Comparison of ENCODE assay signal across 1 cellular context in the genomic region with DNA sequence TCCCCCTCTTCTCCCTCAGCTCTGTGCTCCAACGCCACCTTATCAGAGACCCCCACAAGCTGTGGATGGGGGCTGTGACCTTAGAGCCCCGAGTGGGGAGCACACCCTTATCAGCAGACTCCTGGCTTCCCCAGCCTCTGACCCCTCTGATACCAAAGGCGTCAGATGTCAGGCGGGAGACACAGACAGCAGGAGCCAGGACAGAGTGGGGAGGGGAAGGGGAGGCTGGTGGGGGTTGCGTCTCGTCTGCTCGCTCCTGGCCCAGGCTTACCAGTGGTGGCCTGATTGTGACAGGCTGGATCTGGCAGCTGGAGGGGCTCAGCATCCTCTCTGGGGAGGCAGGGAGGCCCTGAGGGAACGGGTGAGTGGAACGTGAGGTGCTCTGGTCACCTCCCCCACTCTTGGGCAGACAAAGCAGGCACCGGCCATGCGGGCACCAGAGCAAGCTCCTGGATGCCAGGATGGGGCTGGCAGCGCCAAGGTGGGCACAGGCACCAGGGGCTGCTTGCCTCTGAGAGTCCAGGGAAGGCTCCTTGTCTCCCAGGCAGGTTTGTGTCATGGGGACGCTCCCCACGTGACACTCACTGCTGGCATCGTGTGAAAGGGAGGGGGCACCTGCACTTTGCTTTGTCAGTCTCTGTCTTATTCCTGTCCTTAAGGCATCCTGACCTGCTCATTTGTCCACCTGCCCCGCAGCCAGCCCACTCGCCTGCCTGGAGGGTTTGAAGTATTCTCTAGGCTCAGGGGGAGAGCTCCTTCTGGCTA.
TF ChIP-seq lines count a peak whose summit lies in the region.

No MANE protein-coding gene starts in this region.

TF ChIP-seq in HEK293, 187 proteins besides CTCF, POLR2A, EP300 and RAD21 (continued from another document):
- TF ChIP-seq, protein P1, sequence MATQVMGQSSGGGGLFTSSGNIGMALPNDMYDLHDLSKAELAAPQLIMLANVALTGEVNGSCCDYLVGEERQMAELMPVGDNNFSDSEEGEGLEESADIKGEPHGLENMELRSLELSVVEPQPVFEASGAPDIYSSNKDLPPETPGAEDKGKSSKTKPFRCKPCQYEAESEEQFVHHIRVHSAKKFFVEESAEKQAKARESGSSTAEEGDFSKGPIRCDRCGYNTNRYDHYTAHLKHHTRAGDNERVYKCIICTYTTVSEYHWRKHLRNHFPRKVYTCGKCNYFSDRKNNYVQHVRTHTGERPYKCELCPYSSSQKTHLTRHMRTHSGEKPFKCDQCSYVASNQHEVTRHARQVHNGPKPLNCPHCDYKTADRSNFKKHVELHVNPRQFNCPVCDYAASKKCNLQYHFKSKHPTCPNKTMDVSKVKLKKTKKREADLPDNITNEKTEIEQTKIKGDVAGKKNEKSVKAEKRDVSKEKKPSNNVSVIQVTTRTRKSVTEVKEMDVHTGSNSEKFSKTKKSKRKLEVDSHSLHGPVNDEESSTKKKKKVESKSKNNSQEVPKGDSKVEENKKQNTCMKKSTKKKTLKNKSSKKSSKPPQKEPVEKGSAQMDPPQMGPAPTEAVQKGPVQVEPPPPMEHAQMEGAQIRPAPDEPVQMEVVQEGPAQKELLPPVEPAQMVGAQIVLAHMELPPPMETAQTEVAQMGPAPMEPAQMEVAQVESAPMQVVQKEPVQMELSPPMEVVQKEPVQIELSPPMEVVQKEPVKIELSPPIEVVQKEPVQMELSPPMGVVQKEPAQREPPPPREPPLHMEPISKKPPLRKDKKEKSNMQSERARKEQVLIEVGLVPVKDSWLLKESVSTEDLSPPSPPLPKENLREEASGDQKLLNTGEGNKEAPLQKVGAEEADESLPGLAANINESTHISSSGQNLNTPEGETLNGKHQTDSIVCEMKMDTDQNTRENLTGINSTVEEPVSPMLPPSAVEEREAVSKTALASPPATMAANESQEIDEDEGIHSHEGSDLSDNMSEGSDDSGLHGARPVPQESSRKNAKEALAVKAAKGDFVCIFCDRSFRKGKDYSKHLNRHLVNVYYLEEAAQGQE (tag by site-specific recombination; IDR thresholded peaks at IDR 0.05): no peak
- TF ChIP-seq ZNF37A (tag by site-specific recombination; IDR thresholded peaks at IDR 0.05): no peak
- TF ChIP-seq ZFHX2 (tag by site-specific recombination; conservative IDR thresholded peaks at IDR 0.05): no peak
- TF ChIP-seq GLIS1 (tag by site-specific recombination; IDR thresholded peaks at IDR 0.05): 0 out of 2 replicates have a peak, but pooled peaks have one; percentile 12
- no peak for TF ChIP-seq ZNF202 (tag by site-specific recombination; IDR thresholded peaks at IDR 0.05; ENCODE audit: borderline replicate concordance)
- TF ChIP-seq, protein P2, sequence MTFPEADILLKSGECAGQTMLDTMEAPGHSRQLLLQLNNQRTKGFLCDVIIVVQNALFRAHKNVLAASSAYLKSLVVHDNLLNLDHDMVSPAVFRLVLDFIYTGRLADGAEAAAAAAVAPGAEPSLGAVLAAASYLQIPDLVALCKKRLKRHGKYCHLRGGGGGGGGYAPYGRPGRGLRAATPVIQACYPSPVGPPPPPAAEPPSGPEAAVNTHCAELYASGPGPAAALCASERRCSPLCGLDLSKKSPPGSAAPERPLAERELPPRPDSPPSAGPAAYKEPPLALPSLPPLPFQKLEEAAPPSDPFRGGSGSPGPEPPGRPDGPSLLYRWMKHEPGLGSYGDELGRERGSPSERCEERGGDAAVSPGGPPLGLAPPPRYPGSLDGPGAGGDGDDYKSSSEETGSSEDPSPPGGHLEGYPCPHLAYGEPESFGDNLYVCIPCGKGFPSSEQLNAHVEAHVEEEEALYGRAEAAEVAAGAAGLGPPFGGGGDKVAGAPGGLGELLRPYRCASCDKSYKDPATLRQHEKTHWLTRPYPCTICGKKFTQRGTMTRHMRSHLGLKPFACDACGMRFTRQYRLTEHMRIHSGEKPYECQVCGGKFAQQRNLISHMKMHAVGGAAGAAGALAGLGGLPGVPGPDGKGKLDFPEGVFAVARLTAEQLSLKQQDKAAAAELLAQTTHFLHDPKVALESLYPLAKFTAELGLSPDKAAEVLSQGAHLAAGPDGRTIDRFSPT (tag by site-specific recombination; IDR thresholded peaks at IDR 0.05): peak; percentile 73
